In the genomic region with DNA sequence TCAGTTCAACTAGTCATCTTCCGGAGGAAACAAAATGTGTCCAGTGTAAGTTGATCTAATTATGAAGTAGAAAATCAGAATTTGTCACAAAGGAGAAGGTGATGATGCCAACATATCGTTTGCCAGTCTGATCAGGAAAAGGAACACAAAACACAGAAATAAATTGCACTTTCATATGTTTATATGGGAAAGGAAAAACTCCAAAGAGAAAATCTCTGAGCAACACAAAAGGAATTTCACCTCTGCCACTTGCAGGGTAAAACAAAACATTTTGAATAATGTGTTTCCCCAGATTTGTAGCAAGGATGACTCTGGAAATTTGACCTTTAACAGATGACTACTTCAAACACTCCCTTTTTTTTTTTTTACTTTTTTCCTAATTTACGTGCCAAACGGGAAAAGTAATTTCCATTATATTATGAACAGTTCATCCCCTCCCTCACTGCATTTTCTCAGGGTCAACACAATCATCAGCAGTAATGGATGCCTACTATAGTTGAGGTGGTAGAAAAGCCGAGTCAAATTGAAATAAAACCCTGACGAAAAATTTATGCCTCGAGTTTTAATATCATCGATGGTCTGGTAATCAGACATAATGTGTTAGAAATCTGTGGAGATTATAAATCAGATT, we compare ENCODE assay signal across 20 cellular contexts. TPM values are rescaled to one million over a fixed set of nuclear protein-coding genes. Genes with fewer than 3 reads are reported as not detected.
A peak's percentile ranks its signal among the peaks of the same experiment; 100 is the strongest.
DNase-seq lines count a peak whose midpoint lies in the region; ATAC-seq and TF ChIP-seq lines count a peak whose summit lies in the region.
"Had no signal": no experiment of that assay in that cellular context is flagged by ENCODE, and none has a peak within 500 bp of the region (broad histone marks: within the 10 kb centered on the region; RNA-seq: fewer than 3 reads in every experiment).

No MANE protein-coding gene starts in this region.

- ATAC-seq in GM18909 (IDR thresholded peaks at IDR 0.05; ENCODE audit: poor library complexity, unreplicated experiment) = no peak
- no peak for ATAC-seq in HG02885 (IDR thresholded peaks at IDR 0.05; ENCODE audit: poor library complexity, unreplicated experiment)
- ATAC-seq: CD8-positive, alpha-beta T cell; left ventricle myocardium superior had no signal

- H3K27me3 ChIP-seq in breast epithelium = no peaks in the 10 kb centered on the region
- H3K27me3 ChIP-seq: heart right ventricle, spleen, suprapubic skin had no signal

- no peak for TF ChIP-seq CTCF in MCF 10A (IDR thresholded peaks at IDR 0.05; ENCODE audit: unreplicated experiment)
- no peak for TF ChIP-seq CTCF in breast epithelium (IDR thresholded peaks at IDR 0.05)
- TF ChIP-seq CTCF in cardiac fibroblast (IDR thresholded peaks at IDR 0.05; ENCODE audit: low read depth, low read length) = no peak

- H3K27me3 Mint-ChIP-seq in MCF 10A (ENCODE audit: insufficient read depth, unreplicated experiment) = no peaks in the 10 kb centered on the region
- no peaks in the 10 kb centered on the region for H3K27me3 Mint-ChIP-seq in activated T-helper 1 cell treated with anti-CD3 and anti-CD28 coated beads, Interleukin-12 subunit alpha, Interleukin-12 subunit beta, Interleukin-2, Interleukin-4 antibody, amounts not matched to agents 30 ng/mL and 10 ng/mL and 1 ng/mL, durations not matched to agents 14 hours and 24 hours and 36 hours (ENCODE audit: insufficient read depth)
- H3K27me3 Mint-ChIP-seq: dendritic cell treated with granulocyte-macrophage colony-stimulating factor and Interleukin-4, amounts not matched to agents 40 ng/mL and 50 ng/mL, for 4 days had no signal

- H3K9me3 Mint-ChIP-seq in MCF 10A (ENCODE audit: unreplicated experiment) = no peaks in the 10 kb centered on the region
- no peaks in the 10 kb centered on the region for H3K9me3 Mint-ChIP-seq in activated T-helper 1 cell treated with anti-CD3 and anti-CD28 coated beads, Interleukin-12 subunit alpha, Interleukin-12 subunit beta, Interleukin-2, Interleukin-4 antibody, amounts not matched to agents 30 ng/mL and 10 ng/mL and 1 ng/mL, durations not matched to agents 14 hours and 24 hours and 36 hours
- H3K9me3 Mint-ChIP-seq: dendritic cell treated with granulocyte-macrophage colony-stimulating factor and Interleukin-4, amounts not matched to agents 40 ng/mL and 50 ng/mL, for 4 days had no signal

- TF ChIP-seq POLR2A in breast epithelium (IDR thresholded peaks at IDR 0.05) = no peak

- H3K36me3 ChIP-seq in breast epithelium = no peaks in the 10 kb centered on the region
- H3K36me3 ChIP-seq: HAP-1, heart right ventricle, spleen, suprapubic skin had no signal

- H3K27ac Mint-ChIP-seq in MCF 10A (ENCODE audit: low read depth, unreplicated experiment) = no peak overlapping the region
- H3K27ac Mint-ChIP-seq in activated T-helper 1 cell treated with anti-CD3 and anti-CD28 coated beads, Interleukin-12 subunit alpha, Interleukin-12 subunit beta, Interleukin-2, Interleukin-4 antibody, amounts not matched to agents 30 ng/mL and 10 ng/mL and 1 ng/mL, durations not matched to agents 14 hours and 24 hours and 36 hours = no peak overlapping the region
- H3K27ac Mint-ChIP-seq: CD8-positive, alpha-beta T cell; dendritic cell treated with granulocyte-macrophage colony-stimulating factor and Interleukin-4, amounts not matched to agents 40 ng/mL and 50 ng/mL, for 4 days had no signal

- H3K9me3 ChIP-seq in breast epithelium = no peaks in the 10 kb centered on the region
- H3K9me3 ChIP-seq: HAP-1, suprapubic skin had no signal

- peaks cover 13% of the 10 kb centered on the region for H3K4me1 Mint-ChIP-seq in MCF 10A (ENCODE audit: insufficient read depth, unreplicated experiment)
- H3K4me1 Mint-ChIP-seq in activated T-helper 1 cell treated with anti-CD3 and anti-CD28 coated beads, Interleukin-12 subunit alpha, Interleukin-12 subunit beta, Interleukin-2, Interleukin-4 antibody, amounts not matched to agents 30 ng/mL and 10 ng/mL and 1 ng/mL, durations not matched to agents 14 hours and 24 hours and 36 hours (ENCODE audit: low read depth) = no peaks in the 10 kb centered on the region

- POLR2A ChIA-PET in MCF 10A (lab: Yijun Ruan, JAX) = no interaction called here
- POLR2A ChIA-PET in HEK293T (lab: Yijun Ruan, JAX) = no interaction called here

- no peak overlapping the region for H3K4me3 Mint-ChIP-seq in MCF 10A (ENCODE audit: unreplicated experiment)
- H3K4me3 Mint-ChIP-seq in activated T-helper 1 cell treated with anti-CD3 and anti-CD28 coated beads, Interleukin-12 subunit alpha, Interleukin-12 subunit beta, Interleukin-2, Interleukin-4 antibody, amounts not matched to agents 30 ng/mL and 10 ng/mL and 1 ng/mL, durations not matched to agents 14 hours and 24 hours and 36 hours = no peak overlapping the region
- H3K4me3 Mint-ChIP-seq: CD8-positive, alpha-beta T cell; dendritic cell treated with granulocyte-macrophage colony-stimulating factor and Interleukin-4, amounts not matched to agents 40 ng/mL and 50 ng/mL, for 4 days; neural crest cell had no signal

- intact Hi-C loops in MCF 10A (cut with micrococcal nuclease) = no loop called here
- intact Hi-C loops in breast epithelium (cut with DNase I; ENCODE audit: low total_unique reads) = no loop called here
- intact Hi-C loops in activated T-helper 1 cell treated with anti-CD3 and anti-CD28 coated beads, Interleukin-12 subunit alpha, Interleukin-12 subunit beta, Interleukin-2, Interleukin-4 antibody, amounts not matched to agents 30 ng/mL and 10 ng/mL and 1 ng/mL, durations not matched to agents 14 hours and 24 hours and 36 hours (cut with micrococcal nuclease) = no loop called here

- H3K4me3 ChIP-seq in breast epithelium (no peak overlapping the region), cardiac fibroblast (replicated peaks in 1 of 2; ENCODE audit: low read depth in 2 of 2, low read length in 2 of 2) (no peak overlapping the region)
- H3K4me3 ChIP-seq: HAP-1, heart right ventricle, spleen, suprapubic skin had no signal

- H3K36me3 Mint-ChIP-seq in MCF 10A (ENCODE audit: insufficient read depth, unreplicated experiment) = no peaks in the 10 kb centered on the region
- no peaks in the 10 kb centered on the region for H3K36me3 Mint-ChIP-seq in activated T-helper 1 cell treated with anti-CD3 and anti-CD28 coated beads, Interleukin-12 subunit alpha, Interleukin-12 subunit beta, Interleukin-2, Interleukin-4 antibody, amounts not matched to agents 30 ng/mL and 10 ng/mL and 1 ng/mL, durations not matched to agents 14 hours and 24 hours and 36 hours (ENCODE audit: low read depth)
- H3K36me3 Mint-ChIP-seq: CD8-positive, alpha-beta T cell had no signal

- CTCF ChIA-PET in MCF 10A (lab: Yijun Ruan, JAX) (interaction anchor here (0.6 kb wide), 1 partner anchor 1388 kb away, joined by 3 read pairs; no protein-coding TSS in a partner anchor), HEK293T (lab: Yijun Ruan, JAX) (no interaction called here)

- H3K27ac ChIP-seq in breast epithelium = no peak overlapping the region
- H3K27ac ChIP-seq: heart right ventricle, spleen, suprapubic skin had no signal

- DNase-seq in MCF 10A (ENCODE audit: unreplicated experiment) (peak; percentile 40), breast epithelium (ENCODE audit: low spot score in 2 of 2) (no peak), cardiac fibroblast (ENCODE audit: low read depth in 2 of 2) (peak; percentile 7 to 56), left kidney (ENCODE audit: low read depth, low spot score) (peak; percentile 8), HEK293T (ENCODE audit: extremely low spot score) (no peak)
- DNase-seq in activated T-helper 1 cell treated with anti-CD3 and anti-CD28 coated beads, Interleukin-12 subunit alpha, Interleukin-12 subunit beta, Interleukin-2, Interleukin-4 antibody, amounts not matched to agents 30 ng/mL and 10 ng/mL and 1 ng/mL, durations not matched to agents 14 hours and 24 hours and 36 hours (ENCODE audit: low spot score) = no peak
- DNase-seq: 8988T; activated CD4-positive, CD25-positive, alpha-beta regulatory T cell; CD8-positive, alpha-beta T cell; GDM1; heart right ventricle; left ventricle myocardium superior; NCI-H2171 treated with DMSO at 0.1 percent for 48 hours; spleen had no signal

- BruUV-seq in MCF 10A (replicated peaks; lab: Mats Ljungman, UMichigan) = no TSS peak

- no peaks in the 10 kb centered on the region for H3K4me1 ChIP-seq in breast epithelium
- H3K4me1 ChIP-seq: spleen, suprapubic skin had no signal

TF ChIP-seq in HEK293T, 16 proteins besides CTCF, POLR2A, EP300 and RAD21:
- TF ChIP-seq BHLHE40 (IDR thresholded peaks at IDR 0.05; ENCODE audit: borderline replicate concordance) = no peak
- TF ChIP-seq LEF1 (IDR thresholded peaks at IDR 0.05; ENCODE audit: borderline replicate concordance) = no peak
- no peak for TF ChIP-seq NFRKB (IDR thresholded peaks at IDR 0.05)
- no peak for TF ChIP-seq SP1 (IDR thresholded peaks at IDR 0.05)
- TF ChIP-seq FOXM1 (IDR thresholded peaks at IDR 0.05; ENCODE audit: borderline replicate concordance) = no peak
- no peak for TF ChIP-seq ZNF384 (IDR thresholded peaks at IDR 0.05)
- no peak for TF ChIP-seq TARDBP (IDR thresholded peaks at IDR 0.05)
- TF ChIP-seq CTBP1 (IDR thresholded peaks at IDR 0.05; ENCODE audit: borderline replicate concordance) = no peak
- TF ChIP-seq SUZ12 (IDR thresholded peaks at IDR 0.05) = no peak
- no peak for TF ChIP-seq ELF4 (IDR thresholded peaks at IDR 0.05)
- TF ChIP-seq FOXK2 (IDR thresholded peaks at IDR 0.05) = no peak
- TF ChIP-seq ARNT (IDR thresholded peaks at IDR 0.05) = no peak
- no peak for TF ChIP-seq FOXA1 (IDR thresholded peaks at IDR 0.05)
- TF ChIP-seq, protein P1, sequence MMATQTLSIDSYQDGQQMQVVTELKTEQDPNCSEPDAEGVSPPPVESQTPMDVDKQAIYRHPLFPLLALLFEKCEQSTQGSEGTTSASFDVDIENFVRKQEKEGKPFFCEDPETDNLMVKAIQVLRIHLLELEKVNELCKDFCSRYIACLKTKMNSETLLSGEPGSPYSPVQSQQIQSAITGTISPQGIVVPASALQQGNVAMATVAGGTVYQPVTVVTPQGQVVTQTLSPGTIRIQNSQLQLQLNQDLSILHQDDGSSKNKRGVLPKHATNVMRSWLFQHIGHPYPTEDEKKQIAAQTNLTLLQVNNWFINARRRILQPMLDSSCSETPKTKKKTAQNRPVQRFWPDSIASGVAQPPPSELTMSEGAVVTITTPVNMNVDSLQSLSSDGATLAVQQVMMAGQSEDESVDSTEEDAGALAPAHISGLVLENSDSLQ (IDR thresholded peaks at IDR 0.05) = no peak
- no peak for TF ChIP-seq HDGF (IDR thresholded peaks at IDR 0.05; ENCODE audit: borderline replicate concordance)
- TF ChIP-seq L3MBTL2 (conservative IDR thresholded peaks at IDR 0.05) = no peak

RNA-seq across cellular contexts. Expression of gene MGAT4C, which starts 25.6 kb away (rescaled TPM):
- total RNA-seq in MCF 10A (2022) (0.10 TPM in 1 of 2 replicates, not detected in the other), breast epithelium (1 to 10 TPM in 1 of 3 donors, under 1 TPM in 1, not detected in 1; under 0.01 to 1.0 TPM)
- total RNA-seq in activated T-helper 1 cell treated with anti-CD3 and anti-CD28 coated beads, Interleukin-12 subunit alpha, Interleukin-12 subunit beta, Interleukin-2, Interleukin-4 antibody, amounts not matched to agents 30 ng/mL and 10 ng/mL and 1 ng/mL, durations not matched to agents 14 hours and 24 hours and 36 hours = under 0.01 TPM in 1 of 2 replicates, not detected in the other
- total RNA-seq: CD8-positive, alpha-beta T cell; spleen had no signal

Comparison
In these comparisons a context has a peak if more than half of its experiments do, and no peak if none do; other contexts are left out.
1. DNase-seq: peak in MCF 10A (single experiment), cardiac fibroblast (2 of 2) and left kidney (single experiment); none in breast epithelium (0 of 2), HEK293T (single experiment) and activated T-helper 1 cell treated with anti-CD3 and anti-CD28 coated beads, Interleukin-12 subunit alpha, Interleukin-12 subunit beta, Interleukin-2, Interleukin-4 antibody, amounts not matched to agents 30 ng/mL and 10 ng/mL and 1 ng/mL, durations not matched to agents 14 hours and 24 hours and 36 hours (single experiment).